1 cellular context compared by ENCODE assay signal in the genomic region with DNA sequence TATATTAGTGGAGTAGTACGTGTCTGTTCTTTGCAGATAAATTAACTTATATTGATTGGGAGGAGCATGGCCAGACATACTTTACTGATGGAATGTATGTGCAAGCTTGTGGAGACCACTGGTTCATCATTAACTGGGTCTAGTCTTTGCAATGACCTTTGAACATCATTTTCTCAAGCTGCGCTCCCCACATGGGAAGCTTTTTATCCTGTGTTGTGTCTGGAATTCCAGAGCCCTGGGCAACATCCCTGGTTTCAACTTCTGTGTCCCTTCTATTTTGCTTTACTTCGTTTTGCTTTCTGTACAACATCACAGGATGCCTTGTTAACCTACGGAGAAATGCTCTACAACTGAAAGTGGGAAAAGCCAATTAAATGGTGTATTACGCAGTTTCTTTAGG.
TF ChIP-seq lines count a peak whose summit lies in the region.

No MANE protein-coding gene starts in this region.

TF ChIP-seq in HepG2, 621 proteins besides CTCF, POLR2A, EP300 and RAD21 (continues in another document):
- TF ChIP-seq SMAD3 (CRISPR knock-in tag; IDR thresholded peaks at IDR 0.05): peak; percentile 71; the same call in 1 of the 2 replicates
- TF ChIP-seq FOXC1 (CRISPR knock-in tag; IDR thresholded peaks at IDR 0.05; ENCODE audit: borderline replicate concordance): no peak
- TF ChIP-seq ZMYM3 (CRISPR knock-in tag; IDR thresholded peaks at IDR 0.05): no peak
- TF ChIP-seq U2AF1 (optimal IDR thresholded peaks at IDR 0.05; ENCODE audit: low read depth, low read length): no peak
- no peak for TF ChIP-seq TCF12 (IDR thresholded peaks at IDR 0.05)
- TF ChIP-seq TCF12 (CRISPR knock-in tag; IDR thresholded peaks at IDR 0.05): 0 out of 2 replicates have a peak, but pooled peaks have one; percentile 27
- TF ChIP-seq GZF1 (CRISPR knock-in tag; IDR thresholded peaks at IDR 0.05): no peak
- TF ChIP-seq FOSL2 (CRISPR knock-in tag; IDR thresholded peaks at IDR 0.05): peak; percentile 46; the same call in 1 of the 2 replicates
- TF ChIP-seq ZNF101 (CRISPR knock-in tag; IDR thresholded peaks at IDR 0.05; ENCODE audit: borderline replicate concordance, low read depth): no peak
- peak; percentile 75; the same call in 1 of the 2 replicates for TF ChIP-seq NFIC (IDR thresholded peaks at IDR 0.05; ENCODE audit: low read length)
- TF ChIP-seq NR1H2 (CRISPR knock-in tag; IDR thresholded peaks at IDR 0.05; ENCODE audit: borderline replicate concordance, low read depth): no peak
- TF ChIP-seq, protein P1, sequence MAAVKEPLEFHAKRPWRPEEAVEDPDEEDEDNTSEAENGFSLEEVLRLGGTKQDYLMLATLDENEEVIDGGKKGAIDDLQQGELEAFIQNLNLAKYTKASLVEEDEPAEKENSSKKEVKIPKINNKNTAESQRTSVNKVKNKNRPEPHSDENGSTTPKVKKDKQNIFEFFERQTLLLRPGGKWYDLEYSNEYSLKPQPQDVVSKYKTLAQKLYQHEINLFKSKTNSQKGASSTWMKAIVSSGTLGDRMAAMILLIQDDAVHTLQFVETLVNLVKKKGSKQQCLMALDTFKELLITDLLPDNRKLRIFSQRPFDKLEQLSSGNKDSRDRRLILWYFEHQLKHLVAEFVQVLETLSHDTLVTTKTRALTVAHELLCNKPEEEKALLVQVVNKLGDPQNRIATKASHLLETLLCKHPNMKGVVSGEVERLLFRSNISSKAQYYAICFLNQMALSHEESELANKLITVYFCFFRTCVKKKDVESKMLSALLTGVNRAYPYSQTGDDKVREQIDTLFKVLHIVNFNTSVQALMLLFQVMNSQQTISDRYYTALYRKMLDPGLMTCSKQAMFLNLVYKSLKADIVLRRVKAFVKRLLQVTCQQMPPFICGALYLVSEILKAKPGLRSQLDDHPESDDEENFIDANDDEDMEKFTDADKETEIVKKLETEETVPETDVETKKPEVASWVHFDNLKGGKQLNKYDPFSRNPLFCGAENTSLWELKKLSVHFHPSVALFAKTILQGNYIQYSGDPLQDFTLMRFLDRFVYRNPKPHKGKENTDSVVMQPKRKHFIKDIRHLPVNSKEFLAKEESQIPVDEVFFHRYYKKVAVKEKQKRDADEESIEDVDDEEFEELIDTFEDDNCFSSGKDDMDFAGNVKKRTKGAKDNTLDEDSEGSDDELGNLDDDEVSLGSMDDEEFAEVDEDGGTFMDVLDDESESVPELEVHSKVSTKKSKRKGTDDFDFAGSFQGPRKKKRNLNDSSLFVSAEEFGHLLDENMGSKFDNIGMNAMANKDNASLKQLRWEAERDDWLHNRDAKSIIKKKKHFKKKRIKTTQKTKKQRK (IDR thresholded peaks at IDR 0.05; ENCODE audit: low read length): no peak
- TF ChIP-seq, protein P2, sequence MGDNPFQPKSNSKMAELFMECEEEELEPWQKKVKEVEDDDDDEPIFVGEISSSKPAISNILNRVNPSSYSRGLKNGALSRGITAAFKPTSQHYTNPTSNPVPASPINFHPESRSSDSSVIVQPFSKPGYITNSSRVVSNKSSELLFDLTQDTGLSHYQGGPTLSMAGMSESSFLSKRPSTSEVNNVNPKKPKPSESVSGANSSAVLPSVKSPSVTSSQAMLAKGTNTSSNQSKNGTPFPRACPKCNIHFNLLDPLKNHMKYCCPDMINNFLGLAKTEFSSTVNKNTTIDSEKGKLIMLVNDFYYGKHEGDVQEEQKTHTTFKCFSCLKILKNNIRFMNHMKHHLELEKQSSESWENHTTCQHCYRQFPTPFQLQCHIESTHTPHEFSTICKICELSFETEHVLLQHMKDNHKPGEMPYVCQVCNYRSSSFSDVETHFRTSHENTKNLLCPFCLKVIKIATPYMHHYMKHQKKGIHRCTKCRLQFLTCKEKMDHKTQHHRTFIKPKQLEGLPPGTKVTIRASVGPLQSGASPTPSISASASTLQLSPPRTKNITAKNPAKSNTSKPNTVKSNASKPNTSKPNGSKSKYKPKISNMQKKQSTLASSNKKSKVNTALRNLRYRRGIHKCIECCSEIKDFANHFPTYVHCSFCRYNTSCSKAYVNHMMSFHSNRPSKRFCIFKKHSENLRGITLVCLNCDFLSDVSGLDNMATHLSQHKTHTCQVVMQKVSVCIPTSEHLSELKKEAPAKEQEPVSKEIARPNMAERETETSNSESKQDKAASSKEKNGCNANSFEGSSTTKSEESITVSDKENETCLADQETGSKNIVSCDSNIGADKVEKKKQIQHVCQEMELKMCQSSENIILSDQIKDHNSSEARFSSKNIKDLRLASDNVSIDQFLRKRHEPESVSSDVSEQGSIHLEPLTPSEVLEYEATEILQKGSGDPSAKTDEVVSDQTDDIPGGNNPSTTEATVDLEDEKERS (CRISPR knock-in tag; IDR thresholded peaks at IDR 0.05): no peak
- peak; percentile 81 for TF ChIP-seq PHF21A (CRISPR knock-in tag; IDR thresholded peaks at IDR 0.05)
- TF ChIP-seq SPEN (CRISPR knock-in tag; IDR thresholded peaks at IDR 0.05; ENCODE audit: low read depth): peak; percentile 72
- TF ChIP-seq TEAD2 (CRISPR knock-in tag; IDR thresholded peaks at IDR 0.05): no peak
- no peak; the same call in 1 of the 2 replicates for TF ChIP-seq ELF1 (CRISPR knock-in tag; IDR thresholded peaks at IDR 0.05)
- no peak for TF ChIP-seq ZNF703 (CRISPR knock-in tag; IDR thresholded peaks at IDR 0.05; ENCODE audit: borderline replicate concordance)
- TF ChIP-seq ZBTB14 (CRISPR knock-in tag; IDR thresholded peaks at IDR 0.05): no peak
- peak; percentile 71; the same call in 1 of the 2 replicates for TF ChIP-seq SOX5 (CRISPR knock-in tag; IDR thresholded peaks at IDR 0.05; ENCODE audit: borderline replicate concordance)
- TF ChIP-seq, protein P3, sequence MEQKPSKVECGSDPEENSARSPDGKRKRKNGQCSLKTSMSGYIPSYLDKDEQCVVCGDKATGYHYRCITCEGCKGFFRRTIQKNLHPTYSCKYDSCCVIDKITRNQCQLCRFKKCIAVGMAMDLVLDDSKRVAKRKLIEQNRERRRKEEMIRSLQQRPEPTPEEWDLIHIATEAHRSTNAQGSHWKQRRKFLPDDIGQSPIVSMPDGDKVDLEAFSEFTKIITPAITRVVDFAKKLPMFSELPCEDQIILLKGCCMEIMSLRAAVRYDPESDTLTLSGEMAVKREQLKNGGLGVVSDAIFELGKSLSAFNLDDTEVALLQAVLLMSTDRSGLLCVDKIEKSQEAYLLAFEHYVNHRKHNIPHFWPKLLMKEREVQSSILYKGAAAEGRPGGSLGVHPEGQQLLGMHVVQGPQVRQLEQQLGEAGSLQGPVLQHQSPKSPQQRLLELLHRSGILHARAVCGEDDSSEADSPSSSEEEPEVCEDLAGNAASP (CRISPR knock-in tag; IDR thresholded peaks at IDR 0.05; ENCODE audit: borderline replicate concordance): no peak; the same call in 1 of the 2 replicates
- TF ChIP-seq LRRFIP1 (CRISPR knock-in tag; conservative IDR thresholded peaks at IDR 0.05): no peak
- no peak for TF ChIP-seq ZNF180 (CRISPR knock-in tag; IDR thresholded peaks at IDR 0.05; ENCODE audit: borderline replicate concordance, low read depth)
- no peak for TF ChIP-seq THYN1 (CRISPR knock-in tag; IDR thresholded peaks at IDR 0.05; ENCODE audit: borderline replicate concordance, low read depth)
- TF ChIP-seq ZNF441 (CRISPR knock-in tag; IDR thresholded peaks at IDR 0.05; ENCODE audit: borderline replicate concordance): no peak; the same call in 1 of the 2 replicates
- TF ChIP-seq FOXK2 (IDR thresholded peaks at IDR 0.05): peak; percentile 30; the same call in 1 of the 2 replicates
- no peak for TF ChIP-seq TSC22D2 (CRISPR knock-in tag; IDR thresholded peaks at IDR 0.05; ENCODE audit: borderline replicate concordance)
- TF ChIP-seq, protein P4, sequence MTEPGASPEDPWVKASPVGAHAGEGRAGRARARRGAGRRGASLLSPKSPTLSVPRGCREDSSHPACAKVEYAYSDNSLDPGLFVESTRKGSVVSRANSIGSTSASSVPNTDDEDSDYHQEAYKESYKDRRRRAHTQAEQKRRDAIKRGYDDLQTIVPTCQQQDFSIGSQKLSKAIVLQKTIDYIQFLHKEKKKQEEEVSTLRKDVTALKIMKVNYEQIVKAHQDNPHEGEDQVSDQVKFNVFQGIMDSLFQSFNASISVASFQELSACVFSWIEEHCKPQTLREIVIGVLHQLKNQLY (CRISPR knock-in tag; IDR thresholded peaks at IDR 0.05): peak; percentile 92
- peak; percentile 90 for TF ChIP-seq MED1 (CRISPR knock-in tag; IDR thresholded peaks at IDR 0.05)
- TF ChIP-seq PAF1 (CRISPR knock-in tag; IDR thresholded peaks at IDR 0.05): no peak
- TF ChIP-seq THAP11 (CRISPR knock-in tag; IDR thresholded peaks at IDR 0.05): peak; percentile 60
- no peak for TF ChIP-seq ZBTB4 (CRISPR knock-in tag; IDR thresholded peaks at IDR 0.05; ENCODE audit: borderline replicate concordance)
- TF ChIP-seq CCDC6 (CRISPR knock-in tag; IDR thresholded peaks at IDR 0.05): no peak
- no peak for TF ChIP-seq MAZ (IDR thresholded peaks at IDR 0.05; ENCODE audit: borderline replicate concordance, low read depth, low read length)
- TF ChIP-seq MAZ (CRISPR knock-in tag; IDR thresholded peaks at IDR 0.05; ENCODE audit: low read depth): no peak
- TF ChIP-seq, protein P5, sequence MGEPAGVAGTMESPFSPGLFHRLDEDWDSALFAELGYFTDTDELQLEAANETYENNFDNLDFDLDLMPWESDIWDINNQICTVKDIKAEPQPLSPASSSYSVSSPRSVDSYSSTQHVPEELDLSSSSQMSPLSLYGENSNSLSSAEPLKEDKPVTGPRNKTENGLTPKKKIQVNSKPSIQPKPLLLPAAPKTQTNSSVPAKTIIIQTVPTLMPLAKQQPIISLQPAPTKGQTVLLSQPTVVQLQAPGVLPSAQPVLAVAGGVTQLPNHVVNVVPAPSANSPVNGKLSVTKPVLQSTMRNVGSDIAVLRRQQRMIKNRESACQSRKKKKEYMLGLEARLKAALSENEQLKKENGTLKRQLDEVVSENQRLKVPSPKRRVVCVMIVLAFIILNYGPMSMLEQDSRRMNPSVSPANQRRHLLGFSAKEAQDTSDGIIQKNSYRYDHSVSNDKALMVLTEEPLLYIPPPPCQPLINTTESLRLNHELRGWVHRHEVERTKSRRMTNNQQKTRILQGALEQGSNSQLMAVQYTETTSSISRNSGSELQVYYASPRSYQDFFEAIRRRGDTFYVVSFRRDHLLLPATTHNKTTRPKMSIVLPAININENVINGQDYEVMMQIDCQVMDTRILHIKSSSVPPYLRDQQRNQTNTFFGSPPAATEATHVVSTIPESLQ (CRISPR knock-in tag; conservative IDR thresholded peaks at IDR 0.05): no peak
- no peak for TF ChIP-seq ZNF512B (CRISPR knock-in tag; IDR thresholded peaks at IDR 0.05; ENCODE audit: borderline replicate concordance)
